ENCODE assay signal across 13 cellular contexts in the genomic region with DNA sequence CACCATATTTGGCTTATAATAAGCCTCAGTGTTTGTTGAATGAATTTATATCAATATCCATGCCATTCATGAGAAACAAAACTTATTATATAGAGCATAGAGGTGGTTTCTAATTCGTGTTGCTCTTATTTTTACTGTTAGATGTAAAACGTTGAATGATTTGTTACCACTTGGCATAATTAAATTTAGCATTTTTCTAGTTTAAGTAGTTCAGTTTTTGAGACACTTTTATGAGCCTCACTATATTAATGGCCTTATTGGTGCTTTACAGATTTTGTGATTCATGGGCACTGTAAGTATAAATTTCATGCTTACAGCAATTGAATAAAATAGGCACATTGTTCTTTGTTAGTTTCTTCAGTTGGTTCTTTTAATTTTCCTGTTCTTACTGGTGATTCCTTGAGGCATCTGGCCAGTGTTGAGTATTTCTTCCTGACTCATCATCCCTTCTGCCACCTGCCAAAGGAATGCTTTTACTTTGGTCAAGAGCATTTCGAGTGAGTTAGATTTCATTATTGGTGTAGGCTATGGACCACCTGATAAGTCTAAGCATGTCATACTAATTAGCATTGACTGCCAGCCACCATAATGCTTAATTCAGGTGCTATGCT. TPM values are rescaled to one million over a fixed set of nuclear protein-coding genes. Genes with fewer than 3 reads are reported as not detected.
DNase-seq lines count a peak whose midpoint lies in the region; ATAC-seq and TF ChIP-seq lines count a peak whose summit lies in the region.
"Had no signal": no experiment of that assay in that cellular context is flagged by ENCODE, and none has a peak within 500 bp of the region (broad histone marks: within the 10 kb centered on the region; RNA-seq: fewer than 3 reads in every experiment).

No MANE protein-coding gene starts in this region.

- H3K4me1 ChIP-seq in Loucy (ENCODE audit: insufficient read depth, low read length, poor library complexity, severe bottlenecking) (peaks cover 68% of the 10 kb centered on the region), ovary (ENCODE audit: insufficient read depth) (no peaks in the 10 kb centered on the region)

- no peaks in the 10 kb centered on the region for H3K9me3 Mint-ChIP-seq in WTC11
- H3K9me3 Mint-ChIP-seq: stimulated activated naive CD8-positive, alpha-beta T cell treated with anti-CD3 and anti-CD28 coated beads, Interleukin-15, amount 100 ng/mL, for 72 hours had no signal

- H3K4me2 ChIP-seq in Loucy (ENCODE audit: low read depth, low read length, poor library complexity, severe bottlenecking) = peak overlapping the region; percentile 13

- H3K79me2 ChIP-seq in Loucy (ENCODE audit: insufficient read depth, low read length) = peaks cover 84% of the 10 kb centered on the region

- TF ChIP-seq POLR2A in ovary (IDR thresholded peaks at IDR 0.05) = no peak

- no peaks in the 10 kb centered on the region for H3K27me3 Mint-ChIP-seq in WTC11 (ENCODE audit: low read depth)
- H3K27me3 Mint-ChIP-seq: brain; stimulated activated naive CD8-positive, alpha-beta T cell treated with anti-CD3 and anti-CD28 coated beads, Interleukin-15, amount 100 ng/mL, for 72 hours had no signal

- H3K27ac Mint-ChIP-seq in WTC11 = peak overlapping the region; percentile 69
- H3K27ac Mint-ChIP-seq: stimulated activated naive CD8-positive, alpha-beta T cell treated with anti-CD3 and anti-CD28 coated beads, Interleukin-15, amount 100 ng/mL, for 72 hours had no signal

- peaks cover 17% of the 10 kb centered on the region for H3F3A ChIP-seq in Loucy (ENCODE audit: low read depth)

- H3K9me2 ChIP-seq in Loucy (replicated peaks; ENCODE audit: low read depth, low read length) = no peaks in the 10 kb centered on the region

- no peaks in the 10 kb centered on the region for H3K9me3 ChIP-seq in Loucy (ENCODE audit: insufficient read depth, low read depth, low read length)
- no peaks in the 10 kb centered on the region for H3K9me3 ChIP-seq in ovary
- H3K9me3 ChIP-seq: gastrocnemius medialis had no signal

- CTCF ChIA-PET in WTC11 (lab: Charles Lee) = interaction anchor here (1.8 kb wide), 1 partner anchor 19 kb away, joined by 12 read pairs; no protein-coding TSS in a partner anchor

- TF ChIP-seq CTCF in Loucy (conservative IDR thresholded peaks at IDR 0.05; ENCODE audit: low read length) (no peak), WTC11 (IDR thresholded peaks at IDR 0.05) (no peak), ovary (IDR thresholded peaks at IDR 0.05) (no peak)

- intact Hi-C loops in ovary (cut with DNase I) = loop anchor here in 3 of 4 donors (5.0 to 10.0 kb wide), 2 partner anchors 1016 to 1018 kb away; no protein-coding TSS in a partner anchor

- no peak for ATAC-seq in WTC11
- ATAC-seq in HG03342 (IDR thresholded peaks at IDR 0.05; ENCODE audit: unreplicated experiment) = no peak
- no peak for ATAC-seq in GM21723 (IDR thresholded peaks at IDR 0.05; ENCODE audit: unreplicated experiment)
- ATAC-seq: gastrocnemius medialis; stimulated activated naive CD8-positive, alpha-beta T cell treated with anti-CD3 and anti-CD28 coated beads, Interleukin-15, amount 100 ng/mL, for 72 hours had no signal

- TF ChIP-seq EP300 in ovary (IDR thresholded peaks at IDR 0.05) = no peak

- H3K4me3 Mint-ChIP-seq in WTC11 = no peak overlapping the region
- H3K4me3 Mint-ChIP-seq: brain; stimulated activated naive CD8-positive, alpha-beta T cell treated with anti-CD3 and anti-CD28 coated beads, Interleukin-15, amount 100 ng/mL, for 72 hours had no signal

- no peaks in the 10 kb centered on the region for H3K36me3 ChIP-seq in Loucy (ENCODE audit: insufficient read depth, low read length)
- no peaks in the 10 kb centered on the region for H3K36me3 ChIP-seq in ovary
- H3K36me3 ChIP-seq: gastrocnemius medialis had no signal

- WGBS in ovary, 3 donors = 75 to 83% (median 78%) methylated on average over 3 of the region's 3 CpGs

- in situ Hi-C loops in Caki2 (cut with HindIII; ENCODE audit: low pct_unique_long_range_greater_than_20kb, low sequenced_read_pairs) = no loop called here

- H3K27ac ChIP-seq in ovary = no peak overlapping the region
- H3K27ac ChIP-seq: gastrocnemius medialis had no signal

- DNase-seq in Caki2 (ENCODE audit: low read depth) (peak; percentile 16), WTC11 (ENCODE audit: low spot score) (no peak), glomerular visceral epithelial cell (ENCODE audit: extremely low spot score) (peak; percentile 35), cerebellum (ENCODE audit: low spot score) (no peak), ovary (no peak)
- DNase-seq: effector CD4-positive, alpha-beta T cell; gastrocnemius medialis; occipital lobe; stimulated activated naive CD8-positive, alpha-beta T cell treated with anti-CD3 and anti-CD28 coated beads, Interleukin-15, amount 100 ng/mL, for 72 hours had no signal

- H3K36me3 Mint-ChIP-seq in WTC11 = peaks cover 3% of the 10 kb centered on the region; the same call in 1 of the 2 replicates

- peaks cover 44% of the 10 kb centered on the region for H3K4me1 Mint-ChIP-seq in WTC11

- H4K20me1 ChIP-seq in Loucy (ENCODE audit: insufficient read depth, low read length, poor library complexity, severe bottlenecking) = no peaks in the 10 kb centered on the region

- POLR2A ChIA-PET in WTC11 (lab: Charles Lee) = no interaction called here

- H3K27me3 ChIP-seq in Loucy (ENCODE audit: insufficient read depth, low read length, poor library complexity, severe bottlenecking) = no peaks in the 10 kb centered on the region
- no peaks in the 10 kb centered on the region for H3K27me3 ChIP-seq in ovary
- H3K27me3 ChIP-seq: gastrocnemius medialis had no signal

- H3K4me3 ChIP-seq in Loucy (ENCODE audit: low read length, poor library complexity, severe bottlenecking) (no peak overlapping the region), ovary (no peak overlapping the region)
- H3K4me3 ChIP-seq: gastrocnemius medialis had no signal

- no peak overlapping the region for H2AFZ ChIP-seq in Loucy (ENCODE audit: low read length)

- peak overlapping the region; percentile 52 for H3K9ac ChIP-seq in Loucy (ENCODE audit: low read depth, low read length, poor library complexity, severe bottlenecking)

TF ChIP-seq in WTC11, 78 proteins besides CTCF, POLR2A, EP300 and RAD21:
- no peak for TF ChIP-seq ZNF121 (CRISPR knock-in tag; IDR thresholded peaks at IDR 0.05)
- TF ChIP-seq GABPB1 (CRISPR knock-in tag; IDR thresholded peaks at IDR 0.05) = no peak
- TF ChIP-seq, protein P1, sequence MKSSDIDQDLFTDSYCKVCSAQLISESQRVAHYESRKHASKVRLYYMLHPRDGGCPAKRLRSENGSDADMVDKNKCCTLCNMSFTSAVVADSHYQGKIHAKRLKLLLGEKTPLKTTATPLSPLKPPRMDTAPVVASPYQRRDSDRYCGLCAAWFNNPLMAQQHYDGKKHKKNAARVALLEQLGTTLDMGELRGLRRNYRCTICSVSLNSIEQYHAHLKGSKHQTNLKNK (CRISPR knock-in tag; IDR thresholded peaks at IDR 0.05) = no peak
- TF ChIP-seq NFE2L1 (CRISPR knock-in tag; IDR thresholded peaks at IDR 0.05) = no peak
- TF ChIP-seq, protein P2, sequence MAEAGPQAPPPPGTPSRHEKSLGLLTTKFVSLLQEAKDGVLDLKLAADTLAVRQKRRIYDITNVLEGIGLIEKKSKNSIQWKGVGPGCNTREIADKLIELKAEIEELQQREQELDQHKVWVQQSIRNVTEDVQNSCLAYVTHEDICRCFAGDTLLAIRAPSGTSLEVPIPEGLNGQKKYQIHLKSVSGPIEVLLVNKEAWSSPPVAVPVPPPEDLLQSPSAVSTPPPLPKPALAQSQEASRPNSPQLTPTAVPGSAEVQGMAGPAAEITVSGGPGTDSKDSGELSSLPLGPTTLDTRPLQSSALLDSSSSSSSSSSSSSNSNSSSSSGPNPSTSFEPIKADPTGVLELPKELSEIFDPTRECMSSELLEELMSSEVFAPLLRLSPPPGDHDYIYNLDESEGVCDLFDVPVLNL (CRISPR knock-in tag; IDR thresholded peaks at IDR 0.05; ENCODE audit: borderline replicate concordance, low read depth) = no peak
TF ChIP-seq in WTC11: peak in this region for 0.

RNA-seq across cellular contexts. Expression of a gene that starts 34.8 kb away (rescaled TPM):
- total RNA-seq in Caki2 (2014; rRNA removed; shearing (Covaris generic); ENCODE audit: low replicate concordance) = 40.9 and 48.3 TPM in 2 replicates
- total RNA-seq in WTC11 (2021) (20.6 to 21.9 TPM (median 21.6 TPM) in 3 replicates), cerebellum (32.3 TPM), ovary (10 to 100 TPM; 10.6 to 21.3 (median 20.3) TPM)
- polyA plus RNA-seq in ovary = 10 to 100 TPM in 1 of 2 donors, 1 to 10 TPM in 1; 6.8 to 10.1 TPM

Comparison
In these comparisons a context has a peak if more than half of its experiments do, and no peak if none do; other contexts are left out.
1. DNase-seq: peak in Caki2 (single experiment) and glomerular visceral epithelial cell (single experiment); none in WTC11 (single experiment), cerebellum (single experiment) and ovary (0 of 5).